Comparison of ENCODE assay signal across 8 cellular contexts in the genomic region with DNA sequence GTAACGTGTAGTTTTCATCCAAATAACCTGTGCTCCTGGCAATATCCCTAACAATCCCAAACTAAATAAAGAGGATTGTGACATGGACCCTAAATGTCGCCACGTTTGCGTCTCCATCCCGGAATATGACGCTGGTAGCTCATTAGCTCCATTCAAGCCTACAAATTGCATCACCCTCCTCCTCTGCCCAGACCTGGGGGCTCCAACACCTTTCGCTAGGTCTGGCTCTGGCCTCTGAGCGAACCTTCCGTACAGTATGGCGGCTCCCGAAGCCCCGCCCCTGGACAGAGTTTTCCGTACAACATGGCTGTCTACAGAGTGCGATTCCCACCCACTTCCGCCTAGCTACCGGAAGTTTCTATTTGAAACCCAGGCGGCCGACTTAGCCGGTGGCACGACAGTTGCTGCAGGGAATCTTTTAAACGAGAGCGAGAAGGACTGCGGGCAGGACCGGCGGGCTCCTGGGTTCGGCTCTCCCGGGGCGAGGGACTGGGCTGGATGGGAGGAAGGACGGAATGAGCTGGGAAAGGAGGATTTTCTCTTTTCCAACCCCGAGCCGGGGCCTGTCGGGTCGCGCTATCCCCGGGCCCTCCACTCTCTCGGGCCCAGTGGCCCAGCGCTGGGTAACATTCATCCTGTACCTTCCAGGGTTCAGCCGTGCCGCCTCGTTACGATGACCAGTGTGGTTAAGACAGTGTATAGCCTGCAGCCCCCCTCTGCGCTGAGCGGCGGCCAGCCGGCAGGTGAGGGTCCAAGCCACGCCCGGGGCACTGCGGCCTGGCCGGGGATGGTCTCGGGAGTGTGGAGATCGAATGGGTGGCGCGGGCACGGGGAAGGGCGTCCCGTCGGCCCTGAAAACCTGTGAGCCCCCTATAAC.
DNase-seq lines count a peak whose midpoint lies in the region; ATAC-seq lines count a peak whose summit lies in the region.

A gene with protein sequence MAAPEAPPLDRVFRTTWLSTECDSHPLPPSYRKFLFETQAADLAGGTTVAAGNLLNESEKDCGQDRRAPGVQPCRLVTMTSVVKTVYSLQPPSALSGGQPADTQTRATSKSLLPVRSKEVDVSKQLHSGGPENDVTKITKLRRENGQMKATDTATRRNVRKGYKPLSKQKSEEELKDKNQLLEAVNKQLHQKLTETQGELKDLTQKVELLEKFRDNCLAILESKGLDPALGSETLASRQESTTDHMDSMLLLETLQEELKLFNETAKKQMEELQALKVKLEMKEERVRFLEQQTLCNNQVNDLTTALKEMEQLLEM (plus strand): TSS at position 142 of the 877 bp plus-strand sequence. CDS start 115 bp downstream, at position 257.

- ATAC-seq in GM18511 (IDR thresholded peaks at IDR 0.05; ENCODE audit: unreplicated experiment) (peak; percentile 99), HG03025 (IDR thresholded peaks at IDR 0.05; ENCODE audit: low FRiP score, unreplicated experiment) (peak; percentile 90)

- peak; percentile 95 to 97 for DNase-seq in NCI-H2081 (lab: John Stamatoyannopoulos, UW)
- DNase-seq in T-helper 9 cell = peak; percentile 88
- peak; percentile 96 for DNase-seq in astrocyte of the hippocampus (ENCODE audit: low read depth, low spot score)
- DNase-seq in hippocampal formation (lab: John Stamatoyannopoulos, UW) = peak; percentile 80 to 89
- peak; percentile 93 for DNase-seq in retina
- no peak for DNase-seq in cortex of kidney (lab: John Stamatoyannopoulos, UW)
